13 cellular contexts compared by ENCODE assay signal in the genomic region with DNA sequence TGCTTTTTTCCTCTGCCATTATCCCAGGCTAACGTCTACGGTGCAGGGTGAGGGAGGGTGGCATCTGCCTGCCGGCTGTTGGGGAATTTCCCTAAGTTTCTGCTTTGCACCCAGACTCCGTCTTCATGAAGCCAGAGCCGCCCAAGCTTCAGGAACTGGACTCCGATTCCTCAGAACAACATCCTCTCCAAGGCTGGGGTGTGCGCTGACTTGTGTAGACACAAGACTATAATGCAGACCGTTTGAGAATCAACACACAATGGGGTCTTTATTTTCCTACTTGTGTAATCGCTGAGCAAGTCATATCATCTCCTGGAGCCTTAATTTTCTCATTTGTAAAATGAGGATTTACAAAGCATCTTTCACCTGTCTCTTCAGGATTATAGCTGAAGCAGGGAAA.
DNase-seq lines count a peak whose midpoint lies in the region; ATAC-seq, FAIRE-seq and TF ChIP-seq lines count a peak whose summit lies in the region.
"Had no signal": no experiment of that assay in that cellular context is flagged by ENCODE, and none has a peak within 500 bp of the region (broad histone marks: within the 10 kb centered on the region; RNA-seq: fewer than 3 reads in every experiment).

No MANE protein-coding gene starts in this region.

- H3K36me3 ChIP-seq in H1 (ENCODE audit: control insufficient read depth in 2 of 4, insufficient read depth in 4 of 4, low read length in 3 of 4) (no peaks in the 10 kb centered on the region), mesenchymal stem cell (ENCODE audit: control insufficient read depth in 1 of 2, insufficient read depth in 2 of 2, low read depth in 1 of 2, low read length in 2 of 2) (no peaks in the 10 kb centered on the region), stomach smooth muscle (ENCODE audit: control insufficient read depth in 2 of 2, insufficient read depth in 2 of 2, low read length in 2 of 2) (no peaks in the 10 kb centered on the region), BE2C (no peaks in the 10 kb centered on the region)

- H3K4me1 ChIP-seq in H1 (replicated peaks in 1 of 4; ENCODE audit: control insufficient read depth in 3 of 4, insufficient read depth in 4 of 4, low read length in 3 of 4) (no peaks in the 10 kb centered on the region), mesenchymal stem cell (ENCODE audit: control insufficient read depth, insufficient read depth, low read depth, low read length) (peaks cover 8% of the 10 kb centered on the region), stomach smooth muscle (ENCODE audit: control insufficient read depth, insufficient read depth, low read length) (peaks cover 13% of the 10 kb centered on the region), BE2C (no peaks in the 10 kb centered on the region)

- TF ChIP-seq POLR2A in H1 (IDR thresholded peaks at IDR 0.05; ENCODE audit: control extremely low read depth in 1 of 2, low read depth in 2 of 2, low read length in 2 of 2), result no peak

- no peaks in the 10 kb centered on the region for H3K4me1 Mint-ChIP-seq in activated T-cell treated with anti-CD3 and anti-CD28 coated beads, Interleukin-2, amount 50 U/mL, for 72 hours (ENCODE audit: low read depth)

- TF ChIP-seq CTCF in H1 (IDR thresholded peaks at IDR 0.05; ENCODE audit: control extremely low read depth in 1 of 3, insufficient read depth in 1 of 3, low read depth in 1 of 3, low read length in 3 of 3) (no peak), BE2C (IDR thresholded peaks at IDR 0.05; ENCODE audit: low read depth, low read length) (no peak)

- H3K27me3 Mint-ChIP-seq in activated T-cell treated with anti-CD3 and anti-CD28 coated beads, Interleukin-2, amount 50 U/mL, for 72 hours (ENCODE audit: low read depth), result no peaks in the 10 kb centered on the region

- H2AFZ ChIP-seq in H1 (ENCODE audit: low read length) (0 out of 2 replicates have a peak overlapping the region, but pooled peaks have one; percentile 26), mesenchymal stem cell (ENCODE audit: low read depth, low read length) (no peak overlapping the region)

- no peak overlapping the region for H3K4ac ChIP-seq in H1 (replicated peaks; ENCODE audit: insufficient read length, low read depth, low read length)
- H3K4ac ChIP-seq in mesenchymal stem cell (ENCODE audit: low read depth in 1 of 2, low read length in 2 of 2), result no peak overlapping the region

- H3K14ac ChIP-seq in H1 (ENCODE audit: insufficient read length) (no peak overlapping the region), mesenchymal stem cell (ENCODE audit: low read length in 2 of 2) (no peak overlapping the region)

- H3K36me3 Mint-ChIP-seq in activated T-cell treated with anti-CD3 and anti-CD28 coated beads, Interleukin-2, amount 50 U/mL, for 72 hours (ENCODE audit: insufficient read depth in 2 of 2), result no peaks in the 10 kb centered on the region

- H2BK120ac ChIP-seq in H1 (replicated peaks; ENCODE audit: low read depth, low read length) (no peak overlapping the region), mesenchymal stem cell (ENCODE audit: low read depth, low read length) (no peak overlapping the region)

- no peak overlapping the region for H2BK12ac ChIP-seq in H1 (ENCODE audit: low read depth, low read length)
- H2BK12ac ChIP-seq in mesenchymal stem cell (ENCODE audit: low read length in 2 of 2), result peak overlapping the region in 1 of 2 experiments; percentile 31

- H4K20me1 ChIP-seq in H1 (replicated peaks in 1 of 2; ENCODE audit: control insufficient read depth in 1 of 2, insufficient read depth in 2 of 2, low read length in 2 of 2), result no peaks in the 10 kb centered on the region

- H4K91ac ChIP-seq in H1 (replicated peaks; ENCODE audit: insufficient read length, low read length) (no peak overlapping the region), mesenchymal stem cell (ENCODE audit: low read length) (no peak overlapping the region)

- H3K9me3 ChIP-seq in H1 (ENCODE audit: insufficient read depth in 2 of 2, low read depth in 1 of 2, low read length in 1 of 2), result peaks cover 4 to 6% of the 10 kb centered on the region in 2 experiments; a peak in 1 of 4 replicates
- no peaks in the 10 kb centered on the region for H3K9me3 ChIP-seq in mesenchymal stem cell (ENCODE audit: control insufficient read depth, low read length)
- no peaks in the 10 kb centered on the region for H3K9me3 ChIP-seq in stomach smooth muscle (ENCODE audit: control insufficient read depth in 2 of 2, low read length in 2 of 2)
- H3K9me3 ChIP-seq in BE2C, result no peaks in the 10 kb centered on the region

- H3K79me1 ChIP-seq in H1 (ENCODE audit: low read depth, low read length) (no peaks in the 10 kb centered on the region), mesenchymal stem cell (replicated peaks; ENCODE audit: low read length, poor library complexity, severe bottlenecking) (no peaks in the 10 kb centered on the region)

- H3K9ac ChIP-seq in H1 (replicated peaks in 1 of 4; ENCODE audit: extremely low read depth in 1 of 4, low read depth in 3 of 4, low read length in 3 of 4) (no peak overlapping the region), mesenchymal stem cell (ENCODE audit: low read length) (peak overlapping the region; percentile 80), stomach smooth muscle (ENCODE audit: low read length in 2 of 2) (peak overlapping the region; percentile 5 to 50)

- no peak overlapping the region for H2BK20ac ChIP-seq in H1 (ENCODE audit: low read length)

- H3K27ac ChIP-seq in H1 (ENCODE audit: low read depth, low read length) (no peak overlapping the region), mesenchymal stem cell (ENCODE audit: low read length, poor library complexity, severe bottlenecking) (peak overlapping the region; percentile 93), stomach smooth muscle (ENCODE audit: low read length) (no peak overlapping the region)

- H3K4me3 ChIP-seq in H1 (ENCODE audit: extremely low read depth in 1 of 4, insufficient read depth in 2 of 4, low read depth in 3 of 4, low read length in 4 of 4) (no peak overlapping the region), mesenchymal stem cell (ENCODE audit: insufficient read depth in 1 of 2, low read depth in 1 of 2, low read length in 2 of 2) (peak overlapping the region in 1 of 2 experiments; percentile 67), stomach smooth muscle (ENCODE audit: low read length in 2 of 2) (peak overlapping the region; percentile 54 to 60), BE2C (ENCODE audit: low read depth, low read length) (no peak overlapping the region)

- H3K4me2 ChIP-seq in H1 (ENCODE audit: insufficient read depth in 1 of 2, low read depth in 2 of 2, low read length in 2 of 2) (no peak overlapping the region), mesenchymal stem cell (ENCODE audit: low read length, poor library complexity, severe bottlenecking) (no peak overlapping the region)

- no peak overlapping the region for H3K56ac ChIP-seq in H1 (replicated peaks; ENCODE audit: insufficient read length, low read depth, low read length)

- whole genome bisulfite sequencing in H1 (ENCODE audit: extremely low coverage in 1 of 2, insufficient coverage in 1 of 2, insufficient read length in 1 of 2, insufficient replicate concordance in 2 of 2, low coverage in 1 of 2, low lambda C conversion rate in 2 of 2, missing lambda C conversion rate in 1 of 2), 2 experiments, result 86% methylated on average over 9 of the region's 9 CpGs; no CpG with 5 or more reads in 1 of the 2 experiments
- WGBS in mesenchymal stem cell, result 95% methylated on average over 8 of the region's 9 CpGs

- no peak overlapping the region for H2BK15ac ChIP-seq in H1 (ENCODE audit: low read length)
- H2BK15ac ChIP-seq in mesenchymal stem cell (ENCODE audit: low read depth, poor library complexity, severe bottlenecking), result no peak overlapping the region

- TF ChIP-seq RAD21 in H1 (IDR thresholded peaks at IDR 0.05 in 1 of 2, conservative IDR thresholded peaks at IDR 0.05 in 1 of 2; ENCODE audit: low read depth in 2 of 2, low read length in 2 of 2), result no peak

- H3K23me2 ChIP-seq in H1 (ENCODE audit: low read depth, low read length), result no peaks in the 10 kb centered on the region

- H3K9me3 Mint-ChIP-seq in activated T-cell treated with anti-CD3 and anti-CD28 coated beads, Interleukin-2, amount 50 U/mL, for 72 hours, result no peaks in the 10 kb centered on the region
- H3K9me3 Mint-ChIP-seq: stimulated activated effector memory CD8-positive, alpha-beta T cell treated with anti-CD3 and anti-CD28 coated beads, Interleukin-12 subunit alpha, Interleukin-12 subunit beta, amount 100 ng/mL, for 72 hours had no signal

- H3K18ac ChIP-seq in H1 (ENCODE audit: extremely low read depth, low read length), result no peak overlapping the region
- no peak overlapping the region for H3K18ac ChIP-seq in mesenchymal stem cell (ENCODE audit: low read depth in 1 of 2, low read length in 2 of 2)

- H4K8ac ChIP-seq in H1 (ENCODE audit: extremely low read depth, insufficient read depth, low read length), result no peak overlapping the region
- H4K8ac ChIP-seq in mesenchymal stem cell (ENCODE audit: low read length), result no peak overlapping the region

- no peak overlapping the region for H3K4me3 Mint-ChIP-seq in activated T-cell treated with anti-CD3 and anti-CD28 coated beads, Interleukin-2, amount 50 U/mL, for 72 hours
- H3K4me3 Mint-ChIP-seq: stimulated activated effector memory CD8-positive, alpha-beta T cell treated with anti-CD3 and anti-CD28 coated beads, Interleukin-12 subunit alpha, Interleukin-12 subunit beta, amount 100 ng/mL, for 72 hours had no signal

- H2AK5ac ChIP-seq in H1 (ENCODE audit: low read depth, low read length), result no peak overlapping the region
- H2AK5ac ChIP-seq in mesenchymal stem cell (ENCODE audit: low read length, severe bottlenecking), result peak overlapping the region; percentile 33

- TF ChIP-seq EP300 in H1 (IDR thresholded peaks at IDR 0.05; ENCODE audit: borderline replicate concordance in 1 of 2, low read depth in 2 of 2, low read length in 2 of 2), result no peak

- POLR2A ChIA-PET in H1 (lab: Charles Lee; ENCODE audit: partially characterized antibody), result no interaction called here

- no peak overlapping the region for H4K5ac ChIP-seq in H1 (ENCODE audit: insufficient read length, low read depth, low read length)

- no peak overlapping the region for H3K23ac ChIP-seq in H1 (ENCODE audit: insufficient read length)
- no peak overlapping the region for H3K23ac ChIP-seq in mesenchymal stem cell (ENCODE audit: low read length in 2 of 2)

- H2BK5ac ChIP-seq in H1 (ENCODE audit: low read depth, low read length) (no peak overlapping the region), mesenchymal stem cell (ENCODE audit: low read depth, low read length, poor library complexity, severe bottlenecking) (peak overlapping the region; percentile 84)

- no peak overlapping the region for H3K27ac Mint-ChIP-seq in activated T-cell treated with anti-CD3 and anti-CD28 coated beads, Interleukin-2, amount 50 U/mL, for 72 hours
- H3K27ac Mint-ChIP-seq: stimulated activated effector memory CD8-positive, alpha-beta T cell treated with anti-CD3 and anti-CD28 coated beads, Interleukin-12 subunit alpha, Interleukin-12 subunit beta, amount 100 ng/mL, for 72 hours had no signal

- DNase-seq in M059J (ENCODE audit: low read depth) (peak; percentile 73), H1 (ENCODE audit: low read depth in 1 of 2, low spot score in 2 of 2) (no peak), mesenchymal stem cell (no peak), BE2C (no peak), NCI-H2081 treated with DMSO at 0.1 percent for 48 hours (lab: John Stamatoyannopoulos, UW) (no peak), NCI-H2107 treated with DMSO at 0.1 percent for 48 hours (lab: John Stamatoyannopoulos, UW; ENCODE audit: unreplicated experiment) (no peak)
- DNase-seq in activated T-cell treated with anti-CD3 and anti-CD28 coated beads, Interleukin-2, amount 50 U/mL, for 72 hours, result no peak
- DNase-seq: activated T-cell treated with anti-CD3 and anti-CD28 coated beads, Interleukin-2, amount 50 U/mL, for 48 hours; mesendoderm; NCI-H1092 had no signal

- H3K79me2 ChIP-seq in H1 (ENCODE audit: control insufficient read depth in 1 of 2, insufficient read depth in 2 of 2, low read length in 2 of 2), result no peaks in the 10 kb centered on the region

- no peak for ATAC-seq in activated T-cell treated with anti-CD3 and anti-CD28 coated beads, Interleukin-2, amount 50 U/mL, for 72 hours (replicated peaks in 1 of 2)
- ATAC-seq: stimulated activated effector memory CD8-positive, alpha-beta T cell treated with anti-CD3 and anti-CD28 coated beads, Interleukin-12 subunit alpha, Interleukin-12 subunit beta, amount 100 ng/mL, for 72 hours had no signal

- H3K27me3 ChIP-seq in H1 (replicated peaks in 1 of 4; ENCODE audit: control insufficient read depth in 3 of 4, extremely low read depth in 1 of 4, insufficient read depth in 3 of 4, low read length in 3 of 4) (no peaks in the 10 kb centered on the region), mesenchymal stem cell (ENCODE audit: control insufficient read depth in 1 of 2, insufficient read depth in 1 of 2, low read length in 2 of 2) (no peaks in the 10 kb centered on the region), stomach smooth muscle (ENCODE audit: control insufficient read depth in 1 of 2, insufficient read depth in 2 of 2, low read length in 2 of 2) (no peaks in the 10 kb centered on the region), BE2C (no peaks in the 10 kb centered on the region)

- CTCF ChIA-PET in H1 (lab: Charles Lee; ENCODE audit: partially characterized antibody), result interaction anchor here (0.9 to 2.1 kb wide), 3 partner anchors 16 to 261 kb away, joined by 3 to 7 read pairs (median 4); no protein-coding TSS in a partner anchor

- FAIRE-seq in H1 (lab: Jason Lieb, UNC), result no peak
- FAIRE-seq: GM12891 had no signal

Comparison
In these comparisons a context has a peak if more than half of its experiments do, and no peak if none do; other contexts are left out.
1. H3K4me3 ChIP-seq: peak in stomach smooth muscle (2 of 2); none in H1 (0 of 4) and BE2C (single experiment).
2. H3K9ac ChIP-seq: peak in mesenchymal stem cell (single experiment) and stomach smooth muscle (2 of 2); none in H1 (0 of 4).